In the genomic region with DNA sequence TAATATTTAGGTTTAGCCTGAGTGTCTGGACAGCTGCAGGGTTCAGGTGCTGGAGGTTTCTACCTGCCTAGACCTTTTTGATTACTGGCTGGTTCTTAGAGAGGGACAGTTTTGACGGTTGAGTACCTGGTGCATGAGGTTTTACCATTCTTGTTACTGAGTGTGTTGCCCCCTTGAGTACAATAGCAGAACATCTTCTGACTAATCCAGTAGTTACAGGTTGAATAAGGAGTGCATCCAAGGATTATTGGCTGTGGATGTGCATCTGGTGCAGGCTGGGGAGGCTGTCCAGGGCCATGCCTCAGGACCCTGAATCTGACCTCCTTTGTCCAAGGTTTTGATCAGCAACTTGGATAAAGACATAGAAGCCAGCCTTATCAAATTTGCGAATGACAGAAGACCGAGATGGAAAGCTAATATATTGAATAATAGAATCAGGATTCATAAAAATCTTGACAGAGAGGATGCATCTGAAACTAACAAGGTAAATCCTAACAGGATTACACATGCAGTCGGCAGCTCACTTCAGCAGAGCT, we compare ENCODE assay signal across 16 cellular contexts. TPM values are rescaled to one million over a fixed set of nuclear protein-coding genes. Genes with fewer than 3 reads are reported as not detected.
DNase-seq lines count a peak whose midpoint lies in the region; ATAC-seq, FAIRE-seq and TF ChIP-seq lines count a peak whose summit lies in the region.
"Had no signal": no experiment of that assay in that cellular context is flagged by ENCODE, and none has a peak within 500 bp of the region (broad histone marks: within the 10 kb centered on the region; RNA-seq: fewer than 3 reads in every experiment).

No MANE protein-coding gene starts in this region.

- no peaks in the 10 kb centered on the region for H3F3A ChIP-seq in MM.1S (ENCODE audit: insufficient read depth, low read length)

- H3K9me3 ChIP-seq in MM.1S (replicated peaks; ENCODE audit: insufficient read depth, low read length) (no peaks in the 10 kb centered on the region), uterus (no peaks in the 10 kb centered on the region)

- FAIRE-seq in bronchial epithelial cell (lab: Jason Lieb, UNC) = no peak
- FAIRE-seq: HepG2 had no signal

- POLR2A ChIA-PET in activated CD4-positive, alpha-beta T cell treated with anti-CD3 and anti-CD28 coated beads, Interleukin-2, amount 10 ng/mL, durations not matched to agents 7 days and 5 days (lab: Charles Lee) = no interaction called here

- TF ChIP-seq CTCF in MM.1S (IDR thresholded peaks at IDR 0.05; ENCODE audit: low read length) (peak; percentile 39), bronchial epithelial cell (IDR thresholded peaks at IDR 0.05; ENCODE audit: insufficient read depth, low read length, severe bottlenecking) (no peak), nephron progenitor cell (IDR thresholded peaks at IDR 0.05) (peak; percentile 15), uterus (IDR thresholded peaks at IDR 0.05) (no peak)

- CTCF ChIA-PET in activated CD4-positive, alpha-beta T cell treated with anti-CD3 and anti-CD28 coated beads, Interleukin-2, amount 10 ng/mL, durations not matched to agents 7 days and 5 days (lab: Charles Lee) = interaction anchor here (1.6 kb wide), 1 partner anchor 15 kb away, joined by 3 read pairs; no protein-coding TSS in a partner anchor

- peak; percentile 25 for DNase-seq in G401 (ENCODE audit: low spot score)
- DNase-seq in MM.1S = peak; percentile 29
- DNase-seq in bronchial epithelial cell (ENCODE audit: low read depth) = peak; percentile 14
- DNase-seq in nephron progenitor cell = no peak
- DNase-seq in activated CD4-positive, alpha-beta T cell treated with anti-CD3 and anti-CD28 coated beads, Interleukin-2, amount 10 ng/mL, durations not matched to agents 7 days and 5 days = no peak
- no peak for DNase-seq in T-helper 1 cell
- DNase-seq in uterus = no peak
- DNase-seq: activated CD4-positive, CD25-positive, alpha-beta regulatory T cell; COR-L47; SHP77 treated with DMSO at 0.1 percent for 48 hours; stomach had no signal

- H3K27ac Mint-ChIP-seq in nephron progenitor cell = no peak overlapping the region
- H3K27ac Mint-ChIP-seq in activated CD4-positive, alpha-beta T cell treated with anti-CD3 and anti-CD28 coated beads, Interleukin-2, amount 10 ng/mL, durations not matched to agents 7 days and 5 days = no peak overlapping the region
- H3K27ac Mint-ChIP-seq: activated naive CD4-positive, alpha-beta T cell treated with anti-CD3 and anti-CD28 coated beads, Interleukin-2, amount 50 U/mL, for 24 hours had no signal

- H3K27me3 ChIP-seq in MM.1S (replicated peaks; ENCODE audit: insufficient read depth, low read length) (no peaks in the 10 kb centered on the region), bronchial epithelial cell (ENCODE audit: control insufficient read depth, insufficient read depth, low read length) (no peaks in the 10 kb centered on the region), uterus (no peaks in the 10 kb centered on the region)
- H3K27me3 ChIP-seq: stomach had no signal

- in situ Hi-C loops in G401 (cut with HindIII; ENCODE audit: low sequenced_read_pairs) = no loop called here

- TF ChIP-seq POLR2A in uterus (IDR thresholded peaks at IDR 0.05) = no peak

- no peaks in the 10 kb centered on the region for H3K79me2 ChIP-seq in MM.1S (ENCODE audit: low read length)

- H3K27me3 Mint-ChIP-seq in nephron progenitor cell (ENCODE audit: low read depth, poor library complexity) = peaks cover 11% of the 10 kb centered on the region
- H3K27me3 Mint-ChIP-seq in activated CD4-positive, alpha-beta T cell treated with anti-CD3 and anti-CD28 coated beads, Interleukin-2, amount 10 ng/mL, durations not matched to agents 7 days and 5 days = no peaks in the 10 kb centered on the region

- peaks cover 21% of the 10 kb centered on the region for H3K9me3 Mint-ChIP-seq in nephron progenitor cell
- H3K9me3 Mint-ChIP-seq in activated CD4-positive, alpha-beta T cell treated with anti-CD3 and anti-CD28 coated beads, Interleukin-2, amount 10 ng/mL, durations not matched to agents 7 days and 5 days = no peaks in the 10 kb centered on the region
- H3K9me3 Mint-ChIP-seq: activated naive CD4-positive, alpha-beta T cell treated with anti-CD3 and anti-CD28 coated beads, Interleukin-2, amount 50 U/mL, for 24 hours had no signal

- peak overlapping the region; percentile 28; the same call in 1 of the 2 replicates for H3K4me2 ChIP-seq in MM.1S (ENCODE audit: low read depth, low read length)

- intact Hi-C loops in uterus (cut with DNase I; ENCODE audit: low total_unique reads) = no loop called here

- H3K36me3 ChIP-seq in MM.1S (replicated peaks; ENCODE audit: insufficient read depth, low read length) = no peaks in the 10 kb centered on the region
- no peaks in the 10 kb centered on the region for H3K36me3 ChIP-seq in bronchial epithelial cell (ENCODE audit: control insufficient read depth, insufficient read depth, low read length)
- H3K36me3 ChIP-seq in uterus = no peaks in the 10 kb centered on the region
- H3K36me3 ChIP-seq: stomach had no signal

- H4K20me1 ChIP-seq in MM.1S (ENCODE audit: insufficient read depth, low read length) = no peaks in the 10 kb centered on the region

- no peak overlapping the region for H3K9ac ChIP-seq in MM.1S (ENCODE audit: low read length)

- H3K4me1 ChIP-seq in MM.1S (ENCODE audit: low read length) (no peaks in the 10 kb centered on the region), uterus (no peaks in the 10 kb centered on the region)

- H3K4me3 ChIP-seq in MM.1S (ENCODE audit: low read length) (no peak overlapping the region; the same call in 1 of the 2 replicates), bronchial epithelial cell (ENCODE audit: low read depth, low read length) (no peak overlapping the region), uterus (no peak overlapping the region)
- H3K4me3 ChIP-seq: lung, stomach had no signal

- H3K9me2 ChIP-seq in MM.1S (replicated peaks; ENCODE audit: insufficient read depth, low read length) = no peaks in the 10 kb centered on the region

- H3K4me3 Mint-ChIP-seq in nephron progenitor cell = no peak overlapping the region
- no peak overlapping the region for H3K4me3 Mint-ChIP-seq in activated CD4-positive, alpha-beta T cell treated with anti-CD3 and anti-CD28 coated beads, Interleukin-2, amount 10 ng/mL, durations not matched to agents 7 days and 5 days
- H3K4me3 Mint-ChIP-seq: activated naive CD4-positive, alpha-beta T cell treated with anti-CD3 and anti-CD28 coated beads, Interleukin-2, amount 50 U/mL, for 24 hours; central memory CD8-positive, alpha-beta T cell had no signal

- H3K4me1 Mint-ChIP-seq in nephron progenitor cell = no peaks in the 10 kb centered on the region
- H3K4me1 Mint-ChIP-seq in activated CD4-positive, alpha-beta T cell treated with anti-CD3 and anti-CD28 coated beads, Interleukin-2, amount 10 ng/mL, durations not matched to agents 7 days and 5 days = no peaks in the 10 kb centered on the region
- H3K4me1 Mint-ChIP-seq: activated naive CD4-positive, alpha-beta T cell treated with anti-CD3 and anti-CD28 coated beads, Interleukin-2, amount 50 U/mL, for 24 hours; central memory CD8-positive, alpha-beta T cell had no signal

- ATAC-seq in HG03342 (IDR thresholded peaks at IDR 0.05; ENCODE audit: unreplicated experiment) = no peak
- ATAC-seq: HepG2 had no signal

- H3K27ac ChIP-seq in MM.1S (ENCODE audit: low read length) = no peak overlapping the region
- no peak overlapping the region for H3K27ac ChIP-seq in uterus
- H3K27ac ChIP-seq: stomach had no signal

- no peaks in the 10 kb centered on the region for H3K36me3 Mint-ChIP-seq in nephron progenitor cell (ENCODE audit: low read depth)
- no peaks in the 10 kb centered on the region for H3K36me3 Mint-ChIP-seq in activated CD4-positive, alpha-beta T cell treated with anti-CD3 and anti-CD28 coated beads, Interleukin-2, amount 10 ng/mL, durations not matched to agents 7 days and 5 days (ENCODE audit: low read depth)

- no peak overlapping the region for H2AFZ ChIP-seq in MM.1S (ENCODE audit: low read length)

RNA-seq across cellular contexts. Expression of a gene that starts 23.1 kb away (rescaled TPM):
- not detected in 2 replicates for total RNA-seq in G401 (2014; rRNA removed; shearing (Covaris generic))
- total RNA-seq in bronchial epithelial cell (0.13 and 0.26 TPM in 2 replicates), uterus (under 1 TPM in 1 of 4 donors, not detected in 3; 0.55 TPM)
- total RNA-seq in activated CD4-positive, alpha-beta T cell treated with anti-CD3 and anti-CD28 coated beads, Interleukin-2, amount 10 ng/mL, durations not matched to agents 7 days and 5 days = not detected
- total RNA-seq: HepG2, stomach had no signal

Comparison
In these comparisons a context has a peak if more than half of its experiments do, and no peak if none do; other contexts are left out.
1. DNase-seq: peak in G401 (single experiment), MM.1S (single experiment) and bronchial epithelial cell (single experiment); none in nephron progenitor cell (single experiment), activated CD4-positive, alpha-beta T cell treated with anti-CD3 and anti-CD28 coated beads, Interleukin-2, amount 10 ng/mL, durations not matched to agents 7 days and 5 days (single experiment), T-helper 1 cell (0 of 5) and uterus (0 of 2).
2. CTCF ChIP-seq: peak in MM.1S (single experiment) and nephron progenitor cell (single experiment); none in bronchial epithelial cell (single experiment) and uterus (0 of 4).